Comparison of ENCODE assay signal across 1 cellular context in the genomic region with DNA sequence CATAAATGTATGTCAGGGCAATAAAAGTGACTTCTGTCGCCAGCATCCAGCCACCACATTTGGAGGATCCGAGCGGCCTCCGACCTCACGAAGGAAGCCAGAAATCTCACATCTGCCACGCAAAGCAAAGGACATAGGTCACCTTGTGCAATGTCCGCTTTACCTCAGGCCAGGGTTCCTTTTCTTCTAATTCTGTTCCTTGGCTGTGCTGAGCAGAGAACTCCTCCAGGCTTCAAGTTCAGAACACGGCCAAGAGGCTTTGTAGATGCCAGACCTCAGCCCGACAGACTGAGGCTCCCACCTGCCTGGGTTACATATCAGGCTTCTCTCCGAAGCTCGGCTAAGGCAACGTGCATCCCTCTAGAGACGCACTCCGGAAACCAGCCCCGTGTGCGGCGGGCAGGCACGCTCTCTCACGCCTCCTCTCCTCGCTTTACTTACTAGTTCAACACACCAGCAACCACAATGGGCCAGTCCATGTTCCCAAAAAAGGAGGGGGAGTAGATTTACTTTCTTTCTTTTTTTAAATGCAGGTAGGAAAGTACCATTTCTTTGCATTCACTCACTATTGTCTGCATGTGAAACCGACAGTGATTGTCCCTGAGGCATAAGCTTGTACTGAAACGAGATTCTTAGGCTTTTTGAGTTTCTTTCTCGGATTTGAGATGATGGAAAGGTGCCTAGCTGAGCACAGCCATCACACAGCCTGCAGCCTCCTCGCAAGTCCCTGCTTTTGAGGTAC.
A peak's percentile ranks its signal among the peaks of the same experiment; 100 is the strongest.
TF ChIP-seq lines count a peak whose summit lies in the region.

No MANE protein-coding gene starts in this region.

TF ChIP-seq in neural cell, 6 proteins besides CTCF, POLR2A, EP300 and RAD21 (continued from another document):
- TF ChIP-seq REST (IDR thresholded peaks at IDR 0.05; ENCODE audit: borderline replicate concordance) (no peak), SMC3 (conservative IDR thresholded peaks at IDR 0.05; ENCODE audit: poor library complexity) (peak; percentile 41)
